In the genomic region with DNA sequence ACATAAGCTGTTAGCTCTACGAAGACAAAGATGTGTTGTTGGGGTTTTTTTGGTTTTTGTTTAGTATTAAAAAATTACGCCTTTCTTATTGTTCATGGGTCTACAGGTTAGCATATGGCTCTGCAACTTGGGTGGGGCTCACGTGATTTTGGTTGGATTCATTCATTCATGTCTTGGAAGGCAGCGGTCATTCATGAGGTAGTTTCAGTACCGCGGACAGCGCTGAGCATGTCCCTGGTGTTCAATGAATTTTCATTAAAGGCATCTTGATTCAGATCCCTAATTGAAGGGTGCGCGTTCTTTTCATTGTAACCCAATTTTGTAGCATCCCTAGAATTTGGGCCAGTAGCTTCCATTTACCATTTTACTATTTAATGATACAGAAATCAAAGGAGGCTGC, we compare ENCODE assay signal across 21 cellular contexts. TPM values are rescaled to one million over a fixed set of nuclear protein-coding genes. Genes with fewer than 3 reads are reported as not detected.
A peak's percentile ranks its signal among the peaks of the same experiment; 100 is the strongest.
DNase-seq lines count a peak whose midpoint lies in the region; ATAC-seq and TF ChIP-seq lines count a peak whose summit lies in the region.
"Had no signal": no experiment of that assay in that cellular context is flagged by ENCODE, and none has a peak within 500 bp of the region (broad histone marks: within the 10 kb centered on the region; RNA-seq: fewer than 3 reads in every experiment).

No MANE protein-coding gene starts in this region.

- intact Hi-C loops in OCI-LY7 (cut with micrococcal nuclease; ENCODE audit: unreplicated experiment): no loop called here

- H3K27ac ChIP-seq in liver (ENCODE audit: low read depth in 1 of 2, low read length in 2 of 2) (no peak overlapping the region), OCI-LY7 (ENCODE audit: low read depth, low read length, poor library complexity, severe bottlenecking) (no peak overlapping the region)

- 55% methylated on average over 9 of the region's 9 CpGs for WGBS in liver

- TF ChIP-seq RAD21 in liver (IDR thresholded peaks at IDR 0.05): no peak

- BruUV-seq in OCI-LY7 (replicated peaks; lab: Mats Ljungman, UMichigan): no TSS peak

- H3K4me1 ChIP-seq in liver (ENCODE audit: control insufficient read depth in 4 of 4, insufficient read depth in 4 of 4, low read length in 3 of 4) (no peaks in the 10 kb centered on the region), OCI-LY7 (ENCODE audit: insufficient read depth, low read length, poor library complexity, severe bottlenecking) (no peaks in the 10 kb centered on the region)

- H4K20me1 ChIP-seq in OCI-LY7 (ENCODE audit: insufficient read depth, low read length): no peaks in the 10 kb centered on the region

- peaks cover 0 to 8% (median 0%) of the 10 kb centered on the region in 4 donors for H3K27me3 ChIP-seq in liver (ENCODE audit: control insufficient read depth in 4 of 4, insufficient read depth in 4 of 4, low read length in 3 of 4)

- H3K4me3 ChIP-seq in liver (ENCODE audit: low read depth in 1 of 3, low read length in 3 of 3) (no peak overlapping the region), OCI-LY7 (ENCODE audit: low read depth, low read length, poor library complexity, severe bottlenecking) (no peak overlapping the region)

- no peak for TF ChIP-seq CTCF in liver (IDR thresholded peaks at IDR 0.05; ENCODE audit: low read depth, low read length, missing input control)
- no peak for TF ChIP-seq CTCF in OCI-LY7 (conservative IDR thresholded peaks at IDR 0.05; ENCODE audit: low read length)

- POLR2A ChIA-PET in OCI-LY7 (lab: Charles Lee): interaction anchor here (1.7 kb wide), 1 partner anchor 11 kb away, joined by 5 read pairs; no protein-coding TSS in a partner anchor

- no peaks in the 10 kb centered on the region for H3K9me3 ChIP-seq in liver (ENCODE audit: control insufficient read depth in 4 of 4, low read length in 3 of 4)
- no peaks in the 10 kb centered on the region for H3K9me3 ChIP-seq in OCI-LY7 (ENCODE audit: low read length)

- H2AFZ ChIP-seq in OCI-LY7 (ENCODE audit: low read length): no peak overlapping the region

- peak; percentile 5 for DNase-seq in Caki2 (ENCODE audit: low read depth)
- DNase-seq in HT-29 (ENCODE audit: low spot score): peak; percentile 11
- peak; percentile 2 for DNase-seq in T1000 (lab: John Stamatoyannopoulos, UW)
- DNase-seq in activated naive CD4-positive, alpha-beta T cell treated with Interleukin-2 at 50 U/mL for 16 hours: no peak
- no peak for DNase-seq in OCI-LY7 (ENCODE audit: low spot score)
- DNase-seq: activated CD4-positive, alpha-beta T cell treated with anti-CD3 and anti-CD28 coated beads for 4 hours; activated T-cell treated with anti-CD3 and anti-CD28 coated beads, Interleukin-2, amount 50 U/mL, for 4 hours; AML-193; caudate nucleus; effector CD8-positive, alpha-beta T cell; HFFc6; naive B cell; NCI-H187 treated with DMSO at 0.1 percent for 48 hours; NCI-H526 treated with DMSO at 0.1 percent for 48 hours had no signal

- no peak overlapping the region for H3K9ac ChIP-seq in liver (ENCODE audit: low read depth in 1 of 2, low read length in 2 of 2)

- in situ Hi-C loops in Caki2 (cut with HindIII; ENCODE audit: low pct_unique_long_range_greater_than_20kb, low sequenced_read_pairs): no loop called here

- no peaks in the 10 kb centered on the region for H3K79me2 ChIP-seq in OCI-LY7 (ENCODE audit: insufficient read depth, low read depth, low read length)

- H3K9me2 ChIP-seq in OCI-LY7 (ENCODE audit: insufficient read depth, low read length): no peaks in the 10 kb centered on the region

- H3K4me2 ChIP-seq in OCI-LY7 (ENCODE audit: low read length): no peak overlapping the region

- CTCF ChIA-PET in OCI-LY7 (lab: Charles Lee; ENCODE audit: unreplicated experiment): no interaction called here

- ATAC-seq in HG02973 (IDR thresholded peaks at IDR 0.05; ENCODE audit: unreplicated experiment) (no peak), HG03095 (IDR thresholded peaks at IDR 0.05; ENCODE audit: unreplicated experiment) (no peak)
- ATAC-seq: activated T-cell treated with anti-CD3 and anti-CD28 coated beads, Interleukin-2, amount 50 U/mL, for 4 hours had no signal

- H3K36me3 ChIP-seq in liver (ENCODE audit: control insufficient read depth in 4 of 4, insufficient read depth in 3 of 4, low read depth in 1 of 4, low read length in 3 of 4) (no peaks in the 10 kb centered on the region), OCI-LY7 (ENCODE audit: insufficient read depth, low read length) (no peaks in the 10 kb centered on the region)

TF ChIP-seq in liver, 16 proteins besides CTCF, POLR2A, EP300 and RAD21:
- TF ChIP-seq REST (IDR thresholded peaks at IDR 0.05): peak; percentile 98
- TF ChIP-seq FOXA2 (IDR thresholded peaks at IDR 0.05): no peak

RNA-seq across cellular contexts. Expression of gene TCERG1L, which starts 42.9 kb away (rescaled TPM):
- total RNA-seq in Caki2 (2014; rRNA removed; shearing (Covaris generic); ENCODE audit: low replicate concordance): not detected in 2 replicates
- not detected in 2 replicates for total RNA-seq in HT-29 (2014; rRNA removed; shearing (Covaris generic))
- total RNA-seq in liver: not detected
- polyA plus RNA-seq in liver: not detected
- not detected in 2 replicates for total RNA-seq in OCI-LY7 (2014; rRNA removed; shearing (Covaris generic))
- not detected in 2 replicates for total RNA-seq in OCI-LY7 (2022)
- total RNA-seq: fibroblast of villous mesenchyme; LHCN-M2; pulmonary artery endothelial cell; T-helper 2 cell treated with Interferon-gamma antibody and Interleukin-4, amounts not matched to agents 100 ng/mL and 5 ng/mL, for 36 hours had no signal

Comparison
In these comparisons a context has a peak if more than half of its experiments do, and no peak if none do; other contexts are left out.
1. DNase-seq: peak in Caki2 (single experiment), HT-29 (single experiment) and T1000 (single experiment); none in activated naive CD4-positive, alpha-beta T cell treated with Interleukin-2 at 50 U/mL for 16 hours (single experiment) and OCI-LY7 (single experiment).